Comparison of ENCODE assay signal across 26 cellular contexts in the genomic region with DNA sequence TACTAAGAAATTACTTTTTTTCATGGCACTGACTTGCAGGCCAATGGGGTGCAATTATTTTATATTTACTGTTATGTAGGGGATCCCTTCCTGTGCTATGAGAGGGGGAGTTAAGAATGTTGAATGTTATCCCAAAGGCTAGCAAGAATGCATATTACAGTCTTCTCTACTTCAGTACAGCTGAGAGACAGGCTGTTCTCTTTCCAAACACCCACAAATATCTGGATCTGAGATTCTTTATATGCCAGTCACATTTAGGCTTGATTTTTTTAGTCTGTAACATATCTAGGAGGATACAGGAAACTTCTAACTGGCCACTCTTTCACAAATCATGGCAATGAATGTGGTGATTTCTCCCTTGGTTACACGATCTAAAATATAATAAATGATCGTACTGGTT.
"Had no signal": no experiment of that assay in that cellular context is flagged by ENCODE, and none has a peak within 500 bp of the region (broad histone marks: within the 10 kb centered on the region; RNA-seq: fewer than 3 reads in every experiment).

No MANE protein-coding gene starts in this region.

- H3K4me1 ChIP-seq: parathyroid adenoma, right lobe of liver had no signal

- H3K4me3 ChIP-seq: coronary artery, esophagus squamous epithelium, lung, mucosa of descending colon, right lobe of liver, smooth muscle cell, stomach, thyroid gland had no signal

- H3K9ac ChIP-seq: parathyroid adenoma had no signal

- H2AFZ ChIP-seq: parathyroid adenoma had no signal

- ATAC-seq: left lobe of liver; mucosa of descending colon; natural killer cell treated with Interleukin-12 subunit alpha and Interleukin-12 subunit beta and Interleukin-15 and Interleukin-18, amount 100 ng/mL, for 72 hours; right lobe of liver had no signal

- H3K27me3 Mint-ChIP-seq: memory B cell; natural killer cell treated with Interleukin-12 subunit alpha and Interleukin-12 subunit beta and Interleukin-15 and Interleukin-18, amount 100 ng/mL, for 72 hours had no signal

- H3K27ac Mint-ChIP-seq: memory B cell; naive B cell; natural killer cell treated with Interleukin-12 subunit alpha and Interleukin-12 subunit beta and Interleukin-15 and Interleukin-18, amount 100 ng/mL, for 72 hours had no signal

- H3K4me3 Mint-ChIP-seq: memory B cell; mesothelial cell of epicardium; naive B cell; natural killer cell treated with Interleukin-12 subunit alpha and Interleukin-12 subunit beta and Interleukin-15 and Interleukin-18, amount 100 ng/mL, for 72 hours; neural crest cell had no signal

- H3K79me2 ChIP-seq: parathyroid adenoma had no signal

- H3K9me3 ChIP-seq: esophagus squamous epithelium, mucosa of descending colon, neutrophil, right lobe of liver, stomach, thyroid gland had no signal

- H3K27me3 ChIP-seq: esophagus squamous epithelium, neutrophil, right lobe of liver, stomach, thyroid gland had no signal

- H3K36me3 ChIP-seq: esophagus squamous epithelium, neutrophil, right lobe of liver, stomach, thyroid gland had no signal

- H3K4me2 ChIP-seq: smooth muscle cell had no signal

- H3K27ac ChIP-seq: coronary artery, esophagus squamous epithelium, neutrophil, parathyroid adenoma, right lobe of liver, stomach, thyroid gland had no signal

- H3K36me3 Mint-ChIP-seq: memory B cell; mesothelial cell of epicardium; naive B cell; natural killer cell treated with Interleukin-12 subunit alpha and Interleukin-12 subunit beta and Interleukin-15 and Interleukin-18, amount 100 ng/mL, for 72 hours had no signal

- H3K4me1 Mint-ChIP-seq: memory B cell, naive B cell, neural crest cell had no signal

- DNase-seq: dermis blood vessel endothelial cell; effector memory CD4-positive, alpha-beta T cell; erythroblast; esophagus squamous epithelium; kidney; mucosa of descending colon; naive B cell; right lobe of liver; stimulated activated CD4-positive, alpha-beta T cell treated with anti-CD3 and anti-CD28 coated beads, Interleukin-12 subunit alpha, Interleukin-12 subunit beta, amount 100 ng/mL, for 4 hours; stimulated activated CD4-positive, alpha-beta T cell treated with anti-CD3 and anti-CD28 coated beads, Interleukin-1b, Interleukin-23, amount 100 ng/mL, for 48 hours; stimulated activated CD4-positive, alpha-beta T cell treated with anti-CD3 and anti-CD28 coated beads, Interleukin-4, amount 100 ng/mL, for 1 hour; stimulated activated CD8-positive, alpha-beta memory T cell treated with anti-CD3 and anti-CD28 coated beads, Interleukin-4, amount 100 ng/mL, for 48 hours; stimulated activated naive CD4-positive, alpha-beta T cell; stomach; thyroid gland; trophoblast cell had no signal

- H3K9me3 Mint-ChIP-seq: memory B cell, neural crest cell had no signal
